In the genomic region with DNA sequence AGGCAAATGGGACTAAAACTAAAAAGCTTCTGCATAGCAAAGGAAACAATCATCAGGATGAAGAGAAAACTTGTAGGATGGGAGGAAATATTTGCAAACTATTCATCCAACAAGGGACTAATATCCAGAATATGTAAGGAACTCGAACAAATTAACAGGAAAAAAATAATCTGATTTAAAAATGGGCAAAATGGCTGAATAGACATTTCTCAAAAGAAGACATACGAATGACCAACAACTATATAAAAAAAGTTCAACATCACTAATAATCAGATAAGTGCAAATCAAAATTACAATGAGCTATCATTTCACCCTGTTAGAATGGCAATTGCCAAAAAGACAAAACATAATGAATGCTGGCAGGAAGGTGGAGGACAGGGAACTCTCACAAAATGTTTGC, we compare ENCODE assay signal across 37 cellular contexts. TPM values are rescaled to one million over a fixed set of nuclear protein-coding genes. Genes with fewer than 3 reads are reported as not detected.
"Had no signal": no experiment of that assay in that cellular context is flagged by ENCODE, and none has a peak within 500 bp of the region (broad histone marks: within the 10 kb centered on the region; RNA-seq: fewer than 3 reads in every experiment).

No MANE protein-coding gene starts in this region.

- H3K9me3 ChIP-seq: adrenal gland, body of pancreas, breast epithelium had no signal

- H3K4me1 ChIP-seq: adrenal gland, breast epithelium had no signal

- FAIRE-seq: astrocyte, TTC549 had no signal

- ATAC-seq: activated CD8-positive, alpha-beta T cell treated with anti-CD3 and anti-CD28 coated beads for 36 hours; activated naive CD4-positive, alpha-beta T cell treated with anti-CD3 and anti-CD28 coated beads, Interleukin-2, amount 50 U/mL, for 72 hours; activated T-cell treated with anti-CD3 and anti-CD28 coated beads, Interleukin-2, amount 50 U/mL, for 4 hours; activated T-cell treated with anti-CD3 and anti-CD28 coated beads, Interleukin-2, amount 50 U/mL, for 72 hours; activated T-helper 17 cell treated with anti-CD3 and anti-CD28 coated beads, Interleukin-2, amount 50 U/mL, for 72 hours; body of pancreas had no signal

- H3K27ac ChIP-seq: adrenal gland, body of pancreas, brain microvascular endothelial cell, breast epithelium, VCaP had no signal

- H3K36me3 ChIP-seq: adrenal gland, brain microvascular endothelial cell, breast epithelium had no signal

- DNase-seq: activated B cell treated with CpG ODN at 0.5 μM for 24 hours; activated CD4-positive, alpha-beta memory T cell treated with anti-CD3 and anti-CD28 coated beads for 36 hours; activated CD4-positive, alpha-beta T cell treated with anti-CD3 and anti-CD28 coated beads for 4 hours; activated CD4-positive, alpha-beta T cell treated with anti-CD3 and anti-CD28 coated beads, Interleukin-2, amount 10 ng/mL, durations not matched to agents 24 days and 14 days; activated CD4-positive, alpha-beta T cell treated with anti-CD3 and anti-CD28 coated beads, Interleukin-2, amount 50 U/mL, for 1 hour; activated CD4-positive, alpha-beta T cell treated with anti-CD3 and anti-CD28 coated beads, Interleukin-2, amount 50 U/mL, for 4 hours; activated CD4-positive, CD25-positive, alpha-beta regulatory T cell treated with anti-CD3 and anti-CD28 coated beads, Interleukin-2, amount 50 U/mL, for 72 hours; activated CD8-positive, alpha-beta memory T cell treated with anti-CD3 and anti-CD28 coated beads, Interleukin-2, amount 50 U/mL, for 4 hours; activated CD8-positive, alpha-beta T cell treated with anti-CD3 and anti-CD28 coated beads for 36 hours; activated effector memory CD4-positive, alpha-beta T cell treated with anti-CD3 and anti-CD28 coated beads, Interleukin-2, amount 50 U/mL, for 16 hours; activated gamma-delta T cell treated with Interleukin-2 at 50 U/mL for 16 hours; activated naive CD4-positive, alpha-beta T cell; activated naive CD4-positive, alpha-beta T cell treated with anti-CD3 and anti-CD28 coated beads for 36 hours; activated naive CD4-positive, alpha-beta T cell treated with anti-CD3 and anti-CD28 coated beads, Interleukin-2, amount 50 U/mL, for 16 hours; activated naive CD8-positive, alpha-beta T cell treated with anti-CD3 and anti-CD28 coated beads for 36 hours; activated T-cell treated with anti-CD3 and anti-CD28 coated beads for 4 hours; activated T-cell treated with anti-CD3 and anti-CD28 coated beads, Interleukin-2, amount 50 U/mL, for 1 hour; activated T-cell treated with anti-CD3 and anti-CD28 coated beads, Interleukin-2, amount 50 U/mL, for 4 hours; activated T-cell treated with anti-CD3 and anti-CD28 coated beads, Interleukin-2, amount 50 U/mL, for 72 hours; adrenal gland; amniotic stem cell; aorta; body of pancreas; brain microvascular endothelial cell; central memory CD4-positive, alpha-beta T cell; T-helper 2 cell; T-helper 9 cell had no signal

- H3K27me3 ChIP-seq: adrenal gland, body of pancreas, brain microvascular endothelial cell, breast epithelium had no signal

- H3K4me3 ChIP-seq: adrenal gland, body of pancreas, breast epithelium had no signal

RNA-seq across cellular contexts. Expression of a gene that starts 12.0 kb away (rescaled TPM):
- total RNA-seq: activated B cell treated with CpG ODN at 0.5 μM for 24 hours; activated CD4-positive, alpha-beta memory T cell treated with anti-CD3 and anti-CD28 coated beads for 36 hours; activated CD4-positive, alpha-beta T cell treated with anti-CD3 and anti-CD28 coated beads, Interleukin-2, amount 10 ng/mL, durations not matched to agents 24 days and 14 days; activated CD8-positive, alpha-beta memory T cell treated with anti-CD3 and anti-CD28 coated beads for 36 hours; activated CD8-positive, alpha-beta T cell treated with anti-CD3 and anti-CD28 coated beads for 36 hours; activated naive CD4-positive, alpha-beta T cell treated with anti-CD3 and anti-CD28 coated beads for 36 hours; activated naive CD4-positive, alpha-beta T cell treated with anti-CD3 and anti-CD28 coated beads, Interleukin-2, amount 50 U/mL, for 72 hours; activated naive CD8-positive, alpha-beta T cell treated with anti-CD3 and anti-CD28 coated beads for 36 hours; activated T-cell treated with anti-CD3 and anti-CD28 coated beads, Interleukin-2, amount 50 U/mL, for 4 hours; activated T-cell treated with anti-CD3 and anti-CD28 coated beads, Interleukin-2, amount 50 U/mL, for 72 hours; activated T-helper 1 cell treated with anti-CD3 and anti-CD28 coated beads, Interleukin-12 subunit alpha, Interleukin-12 subunit beta, Interleukin-2, Interleukin-4 antibody, amounts not matched to agents 30 ng/mL and 10 ng/mL and 1 ng/mL, durations not matched to agents 14 hours and 24 hours and 36 hours; activated T-helper 17 cell treated with anti-CD3 and anti-CD28 coated beads, Interleukin-2, amount 50 U/mL, for 72 hours; adrenal gland; aorta; astrocyte; body of pancreas; breast epithelium; cardiac septum had no signal
- polyA plus RNA-seq: adrenal gland, aorta had no signal

RNA-seq across cellular contexts. Expression of a gene that starts 22.0 kb away (rescaled TPM):
- total RNA-seq: activated B cell treated with CpG ODN at 0.5 μM for 24 hours; activated CD4-positive, alpha-beta memory T cell treated with anti-CD3 and anti-CD28 coated beads for 36 hours; activated CD4-positive, alpha-beta T cell treated with anti-CD3 and anti-CD28 coated beads, Interleukin-2, amount 10 ng/mL, durations not matched to agents 24 days and 14 days; activated CD8-positive, alpha-beta memory T cell treated with anti-CD3 and anti-CD28 coated beads for 36 hours; activated CD8-positive, alpha-beta T cell treated with anti-CD3 and anti-CD28 coated beads for 36 hours; activated naive CD4-positive, alpha-beta T cell treated with anti-CD3 and anti-CD28 coated beads for 36 hours; activated naive CD4-positive, alpha-beta T cell treated with anti-CD3 and anti-CD28 coated beads, Interleukin-2, amount 50 U/mL, for 72 hours; activated naive CD8-positive, alpha-beta T cell treated with anti-CD3 and anti-CD28 coated beads for 36 hours; activated T-cell treated with anti-CD3 and anti-CD28 coated beads, Interleukin-2, amount 50 U/mL, for 4 hours; activated T-cell treated with anti-CD3 and anti-CD28 coated beads, Interleukin-2, amount 50 U/mL, for 72 hours; activated T-helper 1 cell treated with anti-CD3 and anti-CD28 coated beads, Interleukin-12 subunit alpha, Interleukin-12 subunit beta, Interleukin-2, Interleukin-4 antibody, amounts not matched to agents 30 ng/mL and 10 ng/mL and 1 ng/mL, durations not matched to agents 14 hours and 24 hours and 36 hours; activated T-helper 17 cell treated with anti-CD3 and anti-CD28 coated beads, Interleukin-2, amount 50 U/mL, for 72 hours; adrenal gland; aorta; astrocyte; body of pancreas; breast epithelium; cardiac septum; cerebellum had no signal
- polyA plus RNA-seq: adrenal gland, aorta had no signal

RNA-seq across cellular contexts. Expression of a gene that starts 35.1 kb away (rescaled TPM):
- total RNA-seq: activated B cell treated with CpG ODN at 0.5 μM for 24 hours; activated CD4-positive, alpha-beta memory T cell treated with anti-CD3 and anti-CD28 coated beads for 36 hours; activated CD4-positive, alpha-beta T cell treated with anti-CD3 and anti-CD28 coated beads, Interleukin-2, amount 10 ng/mL, durations not matched to agents 24 days and 14 days; activated CD8-positive, alpha-beta memory T cell treated with anti-CD3 and anti-CD28 coated beads for 36 hours; activated CD8-positive, alpha-beta T cell treated with anti-CD3 and anti-CD28 coated beads for 36 hours; activated naive CD4-positive, alpha-beta T cell treated with anti-CD3 and anti-CD28 coated beads for 36 hours; activated naive CD4-positive, alpha-beta T cell treated with anti-CD3 and anti-CD28 coated beads, Interleukin-2, amount 50 U/mL, for 72 hours; activated naive CD8-positive, alpha-beta T cell treated with anti-CD3 and anti-CD28 coated beads for 36 hours; activated T-cell treated with anti-CD3 and anti-CD28 coated beads, Interleukin-2, amount 50 U/mL, for 4 hours; activated T-cell treated with anti-CD3 and anti-CD28 coated beads, Interleukin-2, amount 50 U/mL, for 72 hours; activated T-helper 1 cell treated with anti-CD3 and anti-CD28 coated beads, Interleukin-12 subunit alpha, Interleukin-12 subunit beta, Interleukin-2, Interleukin-4 antibody, amounts not matched to agents 30 ng/mL and 10 ng/mL and 1 ng/mL, durations not matched to agents 14 hours and 24 hours and 36 hours; activated T-helper 17 cell treated with anti-CD3 and anti-CD28 coated beads, Interleukin-2, amount 50 U/mL, for 72 hours; adrenal gland; aorta; astrocyte; body of pancreas; breast epithelium; cardiac septum; cerebellum had no signal
- polyA plus RNA-seq: adrenal gland, aorta had no signal

RNA-seq across cellular contexts. Expression of a gene that starts 56.8 kb away (rescaled TPM):
- total RNA-seq: activated B cell treated with CpG ODN at 0.5 μM for 24 hours; activated CD4-positive, alpha-beta memory T cell treated with anti-CD3 and anti-CD28 coated beads for 36 hours; activated CD4-positive, alpha-beta T cell treated with anti-CD3 and anti-CD28 coated beads, Interleukin-2, amount 10 ng/mL, durations not matched to agents 24 days and 14 days; activated CD8-positive, alpha-beta memory T cell treated with anti-CD3 and anti-CD28 coated beads for 36 hours; activated CD8-positive, alpha-beta T cell treated with anti-CD3 and anti-CD28 coated beads for 36 hours; activated naive CD4-positive, alpha-beta T cell treated with anti-CD3 and anti-CD28 coated beads for 36 hours; activated naive CD4-positive, alpha-beta T cell treated with anti-CD3 and anti-CD28 coated beads, Interleukin-2, amount 50 U/mL, for 72 hours; activated naive CD8-positive, alpha-beta T cell treated with anti-CD3 and anti-CD28 coated beads for 36 hours; activated T-cell treated with anti-CD3 and anti-CD28 coated beads, Interleukin-2, amount 50 U/mL, for 4 hours; activated T-cell treated with anti-CD3 and anti-CD28 coated beads, Interleukin-2, amount 50 U/mL, for 72 hours; activated T-helper 1 cell treated with anti-CD3 and anti-CD28 coated beads, Interleukin-12 subunit alpha, Interleukin-12 subunit beta, Interleukin-2, Interleukin-4 antibody, amounts not matched to agents 30 ng/mL and 10 ng/mL and 1 ng/mL, durations not matched to agents 14 hours and 24 hours and 36 hours; activated T-helper 17 cell treated with anti-CD3 and anti-CD28 coated beads, Interleukin-2, amount 50 U/mL, for 72 hours; adrenal gland; aorta; astrocyte; body of pancreas; breast epithelium; cardiac septum; cerebellum had no signal
- polyA plus RNA-seq: adrenal gland, aorta had no signal
